Comparison of ENCODE assay signal across 9 cellular contexts in the genomic region with DNA sequence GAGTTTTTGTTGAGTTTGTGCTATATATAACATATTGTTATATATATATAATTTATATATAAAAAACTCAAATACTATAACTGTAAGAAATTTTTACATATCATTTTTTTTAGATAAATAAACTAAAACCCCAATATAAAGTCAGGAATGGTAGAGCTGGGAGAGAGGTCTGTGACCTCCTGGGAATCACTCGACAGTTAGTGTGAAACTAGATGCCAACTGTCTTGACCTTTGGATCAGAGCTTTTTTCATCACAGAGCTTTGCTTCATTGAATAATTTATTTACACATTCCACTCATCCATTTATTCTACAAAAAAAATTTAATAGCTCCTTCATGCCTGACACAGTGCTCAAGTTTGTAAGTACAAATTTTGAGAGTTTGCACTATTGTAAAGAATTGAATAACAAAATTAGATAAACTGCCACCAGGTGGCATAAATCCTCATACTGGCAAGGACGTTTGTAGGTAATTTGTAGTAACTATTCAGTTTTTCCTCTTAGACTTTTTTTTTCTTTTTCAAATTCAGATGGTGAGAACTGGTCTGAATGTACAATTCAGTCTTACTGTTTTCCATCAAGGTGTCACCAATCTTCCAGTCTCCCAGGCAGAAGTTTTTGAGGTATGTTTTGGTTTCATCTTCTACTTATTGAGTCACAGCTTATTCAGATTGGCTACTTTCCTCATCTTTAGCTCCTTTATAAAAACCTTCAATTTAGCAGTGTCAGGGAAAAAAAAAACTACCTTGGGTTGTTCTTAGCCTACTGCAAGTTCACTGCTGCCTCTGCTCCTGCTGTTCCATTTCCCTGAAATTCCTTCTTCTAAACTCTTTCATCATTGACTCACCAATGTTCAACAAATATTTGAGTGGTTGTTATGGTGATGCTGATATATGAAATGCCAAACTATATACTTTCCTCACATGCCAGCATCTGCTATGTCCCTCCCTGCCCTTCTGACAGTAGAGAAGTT. TPM values are rescaled to one million over a fixed set of nuclear protein-coding genes. Genes with fewer than 3 reads are reported as not detected.
A peak's percentile ranks its signal among the peaks of the same experiment; 100 is the strongest.
DNase-seq lines count a peak whose midpoint lies in the region; ATAC-seq and TF ChIP-seq lines count a peak whose summit lies in the region.
"Had no signal": no experiment of that assay in that cellular context is flagged by ENCODE, and none has a peak within 500 bp of the region (broad histone marks: within the 10 kb centered on the region; RNA-seq: fewer than 3 reads in every experiment).

No MANE protein-coding gene starts in this region.

- DNase-seq in AG20443 (ENCODE audit: low spot score) (peak; percentile 17), GM12865 (ENCODE audit: low read depth) (peak; percentile 34), NCI-H460 (ENCODE audit: extremely low read depth, low read depth) (peak; percentile 22), dermis microvascular lymphatic vessel endothelial cell (ENCODE audit: low read depth in 2 of 2) (peak; percentile 46 to 61), midbrain (lab: John Stamatoyannopoulos, UW) (peak; percentile 18)
- DNase-seq in activated effector memory CD4-positive, alpha-beta T cell treated with anti-CD3 and anti-CD28 coated beads, Interleukin-2, amount 50 U/mL, for 16 hours, result no peak

- peak; percentile 26 for TF ChIP-seq CTCF in GM12865 (IDR thresholded peaks at IDR 0.05; ENCODE audit: insufficient read depth, low read depth, low read length, missing control alignments)

- H3K4me3 ChIP-seq in GM12865 (ENCODE audit: low read depth, low read length), result no peak overlapping the region
- H3K4me3 ChIP-seq: K562 had no signal

- ATAC-seq in HG02938 (IDR thresholded peaks at IDR 0.05; ENCODE audit: unreplicated experiment), result no peak
- no peak for ATAC-seq in GM21576 (IDR thresholded peaks at IDR 0.05; ENCODE audit: unreplicated experiment)
- ATAC-seq: K562 had no signal

RNA-seq across cellular contexts. Expression of a gene that starts 28.7 kb away (rescaled TPM):
- 3.9 and 5.5 TPM in 2 replicates for total RNA-seq in NCI-H460 (2014; rRNA removed; shearing (Covaris generic))
- polyA plus RNA-seq in NCI-H460 (2014; cell fraction: nucleus; rRNA removed), result 1.2 and 1.7 TPM in 2 replicates
- 5.8 and 12.0 TPM in 2 replicates for total RNA-seq in dermis microvascular lymphatic vessel endothelial cell
- polyA plus RNA-seq: K562 had no signal

RNA-seq across cellular contexts. Expression of a gene that starts 28.9 kb away (rescaled TPM):
- 7.4 and 10.0 TPM in 2 replicates for total RNA-seq in NCI-H460 (2014; rRNA removed; shearing (Covaris generic))
- 1.9 and 6.3 TPM in 2 replicates for polyA plus RNA-seq in NCI-H460 (2014; cell fraction: nucleus; rRNA removed)
- 2.1 and 2.8 TPM in 2 replicates for total RNA-seq in dermis microvascular lymphatic vessel endothelial cell
- total RNA-seq: K562 had no signal
- polyA plus RNA-seq: K562 had no signal
